ENCODE assay signal across 8 cellular contexts in the genomic region with DNA sequence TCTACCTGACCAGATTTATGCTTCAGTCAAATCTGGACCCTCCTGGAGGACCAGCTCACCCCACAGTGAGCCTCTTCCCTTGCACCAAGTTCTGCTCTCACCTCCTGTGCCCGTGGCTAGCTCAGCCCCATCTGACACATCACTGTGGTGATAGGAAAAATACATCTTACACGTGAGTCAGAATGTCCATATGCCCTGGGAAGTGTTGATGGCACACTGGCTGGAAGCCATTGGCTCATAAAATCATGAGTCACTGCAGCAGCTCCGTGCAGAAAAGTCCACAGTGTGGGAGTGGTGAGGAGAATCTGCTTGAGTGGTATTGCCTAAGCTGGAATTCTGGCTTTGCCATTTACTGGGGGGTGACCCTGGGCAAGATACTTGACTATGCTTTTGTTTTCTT. TPM values are rescaled to one million over a fixed set of nuclear protein-coding genes. Genes with fewer than 3 reads are reported as not detected.
A peak's percentile ranks its signal among the peaks of the same experiment; 100 is the strongest.
DNase-seq lines count a peak whose midpoint lies in the region; ATAC-seq and TF ChIP-seq lines count a peak whose summit lies in the region.

No MANE protein-coding gene starts in this region.

- H3K27ac Mint-ChIP-seq in CD8-positive, alpha-beta memory T cell, result no peak overlapping the region

- CTCF ChIA-PET in AG04450 (lab: Charles Lee), result interaction anchor here (0.7 to 1.6 kb wide), 3 partner anchors 11 to 99 kb away, joined by 3 to 7 read pairs (median 3); no protein-coding TSS in a partner anchor
- CTCF ChIA-PET in CD8-positive, alpha-beta memory T cell (lab: Charles Lee), result no interaction called here

- H3K27ac ChIP-seq in AG04450 (ENCODE audit: low read depth, low read length) (peak overlapping the region; percentile 3), foreskin keratinocyte (peak overlapping the region; percentile 61)
- no peak overlapping the region for H3K27ac ChIP-seq in CD8-positive, alpha-beta memory T cell (ENCODE audit: low read depth, low read length)

- no peaks in the 10 kb centered on the region for H3K9me3 ChIP-seq in AG04450 (ENCODE audit: control insufficient read depth, insufficient read depth, low read length)
- H3K9me3 ChIP-seq in CD8-positive, alpha-beta memory T cell (ENCODE audit: low read length), result no peaks in the 10 kb centered on the region

- H3K36me3 Mint-ChIP-seq in CD8-positive, alpha-beta memory T cell, result peaks cover 0 to 6% (median 0%) of the 10 kb centered on the region in 3 donors

- peaks cover 21 to 46% of the 10 kb centered on the region in 2 donors for H3K27me3 Mint-ChIP-seq in CD8-positive, alpha-beta memory T cell

- POLR2A ChIA-PET in AG04450 (lab: Yijun Ruan, JAX), result interaction anchor here (1.4 kb wide), 1 partner anchor 22 kb away, joined by 3 read pairs; no protein-coding TSS in a partner anchor
- POLR2A ChIA-PET in CD8-positive, alpha-beta memory T cell (lab: Charles Lee), result no interaction called here

- H3K4me1 ChIP-seq in foreskin keratinocyte, result peaks cover 22% of the 10 kb centered on the region
- H3K4me1 ChIP-seq in CD8-positive, alpha-beta memory T cell (ENCODE audit: insufficient read depth, low read length), result peaks cover 22% of the 10 kb centered on the region

- no peaks in the 10 kb centered on the region for H3K27me3 ChIP-seq in AG04450 (ENCODE audit: control insufficient read depth, insufficient read depth, low read length)
- no peaks in the 10 kb centered on the region for H3K27me3 ChIP-seq in foreskin keratinocyte
- H3K27me3 ChIP-seq in CD8-positive, alpha-beta memory T cell (ENCODE audit: insufficient read depth, low read length, poor library complexity, severe bottlenecking), result no peaks in the 10 kb centered on the region

- peaks cover 0 to 12% (median 6%) of the 10 kb centered on the region in 5 donors for H3K9me3 Mint-ChIP-seq in CD8-positive, alpha-beta memory T cell

- H3K36me3 ChIP-seq in CD8-positive, alpha-beta memory T cell (ENCODE audit: insufficient read depth, low read length), result no peaks in the 10 kb centered on the region

- TF ChIP-seq CTCF in AG04450 (IDR thresholded peaks at IDR 0.05; ENCODE audit: low read depth, low read length) (no peak), HFF-Myc (IDR thresholded peaks at IDR 0.05; ENCODE audit: low read depth, low read length, missing control alignments) (no peak), foreskin keratinocyte (conservative IDR thresholded peaks at IDR 0.05) (peak; percentile 16)

- H3K4me3 Mint-ChIP-seq in CD8-positive, alpha-beta memory T cell, result no peak overlapping the region

- peak; percentile 92 for DNase-seq in AG04450 (ENCODE audit: low read depth, low spot score)
- DNase-seq in HFF-Myc (ENCODE audit: extremely low read depth, low read depth), result peak; percentile 99
- peak; percentile 11 to 28 for DNase-seq in activated CD4-positive, alpha-beta T cell treated with anti-CD3 and anti-CD28 coated beads, Interleukin-2, amount 50 U/mL, for 4 hours
- DNase-seq in foreskin keratinocyte, result peak; percentile 91 to 96
- peak; percentile 72 for DNase-seq in stimulated activated CD4-positive, alpha-beta T cell treated with anti-CD3 and anti-CD28 coated beads, Interleukin-15, amount 100 ng/mL, for 24 hours
- DNase-seq in CD8-positive, alpha-beta memory T cell, result no peak
- no peak for DNase-seq in NCI-H128 (lab: John Stamatoyannopoulos, UW; ENCODE audit: unreplicated experiment)
- no peak for DNase-seq in NCI-H1092 treated with DMSO at 0.1 percent for 48 hours (lab: John Stamatoyannopoulos, UW)

- H3K4me3 ChIP-seq in AG04450 (ENCODE audit: low read depth, low read length), result no peak overlapping the region
- H3K4me3 ChIP-seq in HFF-Myc (replicated peaks; ENCODE audit: low read depth, low read length), result no peak overlapping the region
- H3K4me3 ChIP-seq in CD8-positive, alpha-beta memory T cell (ENCODE audit: low read length), result no peak overlapping the region

- peaks cover 7 to 11% (median 10%) of the 10 kb centered on the region in 3 donors for H3K4me1 Mint-ChIP-seq in CD8-positive, alpha-beta memory T cell

- ATAC-seq in foreskin keratinocyte, result peak; percentile 96

RNA-seq across cellular contexts. Expression of gene RAPGEF4, which starts 42.6 kb away (rescaled TPM):
- polyA plus RNA-seq in AG04450 (2011; rRNA removed), result 0.63 and 1.3 TPM in 2 replicates
- 1.5 and 4.7 TPM in 2 replicates for polyA minus RNA-seq in AG04450 (2011; rRNA and poly(A)+ RNA removed)
- 1.1 and 1.3 TPM in 2 replicates for total RNA-seq in foreskin keratinocyte
- polyA plus RNA-seq in foreskin keratinocyte, result 0.58 and 0.60 TPM in 2 replicates
- not detected for total RNA-seq in CD8-positive, alpha-beta memory T cell
- polyA plus RNA-seq in CD8-positive, alpha-beta memory T cell, result not detected

Comparison
In these comparisons a context has a peak if more than half of its experiments do, and no peak if none do; other contexts are left out.
1. DNase-seq: peak in AG04450 (single experiment), HFF-Myc (single experiment), activated CD4-positive, alpha-beta T cell treated with anti-CD3 and anti-CD28 coated beads, Interleukin-2, amount 50 U/mL, for 4 hours (2 of 2), foreskin keratinocyte (2 of 2) and stimulated activated CD4-positive, alpha-beta T cell treated with anti-CD3 and anti-CD28 coated beads, Interleukin-15, amount 100 ng/mL, for 24 hours (single experiment); none in CD8-positive, alpha-beta memory T cell (0 of 5), NCI-H128 (single experiment) and NCI-H1092 treated with DMSO at 0.1 percent for 48 hours (single experiment).